Comparison of ENCODE assay signal across 1 cellular context in genomic region chr5:77630246-77631165, GRCh38.
TF ChIP-seq lines count a peak whose summit lies in the region.

No MANE protein-coding gene starts in this region.

TF ChIP-seq in HepG2, 621 proteins besides CTCF, POLR2A, EP300 and RAD21 (continued from another document and continues in another):
- TF ChIP-seq ARID2 (CRISPR knock-in tag; IDR thresholded peaks at IDR 0.05; ENCODE audit: borderline replicate concordance): peak; percentile 48; the same call in 1 of the 2 replicates
- no peak for TF ChIP-seq ZBTB25 (CRISPR knock-in tag; IDR thresholded peaks at IDR 0.05)
- TF ChIP-seq KMT2A (CRISPR knock-in tag; IDR thresholded peaks at IDR 0.05): 0 out of 2 replicates have a peak, but pooled peaks have one; percentile 31
- 0 out of 2 replicates have a peak, but pooled peaks have one; percentile 19 for TF ChIP-seq MYC (CRISPR knock-in tag; IDR thresholded peaks at IDR 0.05; ENCODE audit: borderline replicate concordance)
- TF ChIP-seq FOXA3 (CRISPR knock-in tag; IDR thresholded peaks at IDR 0.05): no peak; the same call in 1 of the 2 replicates
- peak; percentile 40; the same call in 1 of the 2 replicates for TF ChIP-seq HDAC1 (CRISPR knock-in tag; IDR thresholded peaks at IDR 0.05)
- no peak for TF ChIP-seq KLF12 (CRISPR knock-in tag; IDR thresholded peaks at IDR 0.05; ENCODE audit: borderline replicate concordance)
- TF ChIP-seq MAFK (conservative IDR thresholded peaks at IDR 0.05 in 1 of 2, IDR thresholded peaks at IDR 0.05 in 1 of 2; ENCODE audit: low read length in 2 of 2): no peak
- TF ChIP-seq, protein P1, sequence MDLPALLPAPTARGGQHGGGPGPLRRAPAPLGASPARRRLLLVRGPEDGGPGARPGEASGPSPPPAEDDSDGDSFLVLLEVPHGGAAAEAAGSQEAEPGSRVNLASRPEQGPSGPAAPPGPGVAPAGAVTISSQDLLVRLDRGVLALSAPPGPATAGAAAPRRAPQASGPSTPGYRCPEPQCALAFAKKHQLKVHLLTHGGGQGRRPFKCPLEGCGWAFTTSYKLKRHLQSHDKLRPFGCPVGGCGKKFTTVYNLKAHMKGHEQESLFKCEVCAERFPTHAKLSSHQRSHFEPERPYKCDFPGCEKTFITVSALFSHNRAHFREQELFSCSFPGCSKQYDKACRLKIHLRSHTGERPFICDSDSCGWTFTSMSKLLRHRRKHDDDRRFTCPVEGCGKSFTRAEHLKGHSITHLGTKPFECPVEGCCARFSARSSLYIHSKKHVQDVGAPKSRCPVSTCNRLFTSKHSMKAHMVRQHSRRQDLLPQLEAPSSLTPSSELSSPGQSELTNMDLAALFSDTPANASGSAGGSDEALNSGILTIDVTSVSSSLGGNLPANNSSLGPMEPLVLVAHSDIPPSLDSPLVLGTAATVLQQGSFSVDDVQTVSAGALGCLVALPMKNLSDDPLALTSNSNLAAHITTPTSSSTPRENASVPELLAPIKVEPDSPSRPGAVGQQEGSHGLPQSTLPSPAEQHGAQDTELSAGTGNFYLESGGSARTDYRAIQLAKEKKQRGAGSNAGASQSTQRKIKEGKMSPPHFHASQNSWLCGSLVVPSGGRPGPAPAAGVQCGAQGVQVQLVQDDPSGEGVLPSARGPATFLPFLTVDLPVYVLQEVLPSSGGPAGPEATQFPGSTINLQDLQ (CRISPR knock-in tag; IDR thresholded peaks at IDR 0.05): no peak
- no peak for TF ChIP-seq ZNF703 (CRISPR knock-in tag; IDR thresholded peaks at IDR 0.05; ENCODE audit: borderline replicate concordance)
- no peak for TF ChIP-seq SIN3A (IDR thresholded peaks at IDR 0.05; ENCODE audit: borderline replicate concordance, low read depth, low read length)
- no peak for TF ChIP-seq PHF21A (CRISPR knock-in tag; IDR thresholded peaks at IDR 0.05)
- TF ChIP-seq HMG20B (CRISPR knock-in tag; conservative IDR thresholded peaks at IDR 0.05): no peak
- no peak for TF ChIP-seq MIER2 (CRISPR knock-in tag; IDR thresholded peaks at IDR 0.05)
- TF ChIP-seq ZNF142 (CRISPR knock-in tag; IDR thresholded peaks at IDR 0.05): no peak
- TF ChIP-seq ZNF557 (CRISPR knock-in tag; IDR thresholded peaks at IDR 0.05): no peak
- no peak for TF ChIP-seq NFE2L1 (CRISPR knock-in tag; IDR thresholded peaks at IDR 0.05; ENCODE audit: borderline replicate concordance)
- no peak for TF ChIP-seq ATM (IDR thresholded peaks at IDR 0.05; ENCODE audit: borderline replicate concordance)
- no peak for TF ChIP-seq WIZ (CRISPR knock-in tag; IDR thresholded peaks at IDR 0.05)
- TF ChIP-seq FOXA1 (IDR thresholded peaks at IDR 0.05): no peak
- TF ChIP-seq FOXA1 (CRISPR knock-in tag; IDR thresholded peaks at IDR 0.05): no peak; the same call in 1 of the 2 replicates
- no peak for TF ChIP-seq GATAD2A (CRISPR knock-in tag; IDR thresholded peaks at IDR 0.05)
- no peak for TF ChIP-seq ZNF510 (CRISPR knock-in tag; IDR thresholded peaks at IDR 0.05; ENCODE audit: low read depth)
- no peak for TF ChIP-seq ZNF282 (IDR thresholded peaks at IDR 0.05; ENCODE audit: partially characterized antibody)
- TF ChIP-seq ZNF619 (CRISPR knock-in tag; IDR thresholded peaks at IDR 0.05): no peak
- TF ChIP-seq ZNF3 (CRISPR knock-in tag; IDR thresholded peaks at IDR 0.05): no peak
- no peak for TF ChIP-seq ZNF234 (CRISPR knock-in tag; conservative IDR thresholded peaks at IDR 0.05)
- TF ChIP-seq, protein P2, sequence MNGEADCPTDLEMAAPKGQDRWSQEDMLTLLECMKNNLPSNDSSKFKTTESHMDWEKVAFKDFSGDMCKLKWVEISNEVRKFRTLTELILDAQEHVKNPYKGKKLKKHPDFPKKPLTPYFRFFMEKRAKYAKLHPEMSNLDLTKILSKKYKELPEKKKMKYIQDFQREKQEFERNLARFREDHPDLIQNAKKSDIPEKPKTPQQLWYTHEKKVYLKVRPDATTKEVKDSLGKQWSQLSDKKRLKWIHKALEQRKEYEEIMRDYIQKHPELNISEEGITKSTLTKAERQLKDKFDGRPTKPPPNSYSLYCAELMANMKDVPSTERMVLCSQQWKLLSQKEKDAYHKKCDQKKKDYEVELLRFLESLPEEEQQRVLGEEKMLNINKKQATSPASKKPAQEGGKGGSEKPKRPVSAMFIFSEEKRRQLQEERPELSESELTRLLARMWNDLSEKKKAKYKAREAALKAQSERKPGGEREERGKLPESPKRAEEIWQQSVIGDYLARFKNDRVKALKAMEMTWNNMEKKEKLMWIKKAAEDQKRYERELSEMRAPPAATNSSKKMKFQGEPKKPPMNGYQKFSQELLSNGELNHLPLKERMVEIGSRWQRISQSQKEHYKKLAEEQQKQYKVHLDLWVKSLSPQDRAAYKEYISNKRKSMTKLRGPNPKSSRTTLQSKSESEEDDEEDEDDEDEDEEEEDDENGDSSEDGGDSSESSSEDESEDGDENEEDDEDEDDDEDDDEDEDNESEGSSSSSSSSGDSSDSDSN (CRISPR knock-in tag; IDR thresholded peaks at IDR 0.05): peak; percentile 86
- TF ChIP-seq POLR2AphosphoS2 (IDR thresholded peaks at IDR 0.05; ENCODE audit: low read depth, low read length): no peak
- TF ChIP-seq MAFG (CRISPR knock-in tag; IDR thresholded peaks at IDR 0.05): no peak
- TF ChIP-seq, protein P3, sequence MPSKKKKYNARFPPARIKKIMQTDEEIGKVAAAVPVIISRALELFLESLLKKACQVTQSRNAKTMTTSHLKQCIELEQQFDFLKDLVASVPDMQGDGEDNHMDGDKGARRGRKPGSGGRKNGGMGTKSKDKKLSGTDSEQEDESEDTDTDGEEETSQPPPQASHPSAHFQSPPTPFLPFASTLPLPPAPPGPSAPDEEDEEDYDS (CRISPR knock-in tag; IDR thresholded peaks at IDR 0.05): no peak
- TF ChIP-seq ZSCAN25 (CRISPR knock-in tag; IDR thresholded peaks at IDR 0.05): no peak
- no peak for TF ChIP-seq ZNF567 (CRISPR knock-in tag; IDR thresholded peaks at IDR 0.05; ENCODE audit: borderline replicate concordance)
- TF ChIP-seq PAXIP1 (CRISPR knock-in tag; conservative IDR thresholded peaks at IDR 0.05): no peak
- no peak for TF ChIP-seq ZNF577 (CRISPR knock-in tag; IDR thresholded peaks at IDR 0.05; ENCODE audit: borderline replicate concordance, low read depth)
- TF ChIP-seq TMF1 (CRISPR knock-in tag; IDR thresholded peaks at IDR 0.05; ENCODE audit: low read depth): 0 out of 2 replicates have a peak, but pooled peaks have one; percentile 60
- TF ChIP-seq, protein P4, sequence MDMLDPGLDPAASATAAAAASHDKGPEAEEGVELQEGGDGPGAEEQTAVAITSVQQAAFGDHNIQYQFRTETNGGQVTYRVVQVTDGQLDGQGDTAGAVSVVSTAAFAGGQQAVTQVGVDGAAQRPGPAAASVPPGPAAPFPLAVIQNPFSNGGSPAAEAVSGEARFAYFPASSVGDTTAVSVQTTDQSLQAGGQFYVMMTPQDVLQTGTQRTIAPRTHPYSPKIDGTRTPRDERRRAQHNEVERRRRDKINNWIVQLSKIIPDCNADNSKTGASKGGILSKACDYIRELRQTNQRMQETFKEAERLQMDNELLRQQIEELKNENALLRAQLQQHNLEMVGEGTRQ (IDR thresholded peaks at IDR 0.05; ENCODE audit: low read depth, low read length): no peak
- TF ChIP-seq, protein P4 (CRISPR knock-in tag; IDR thresholded peaks at IDR 0.05; ENCODE audit: borderline replicate concordance): no peak
- no peak for TF ChIP-seq ZNF543 (CRISPR knock-in tag; IDR thresholded peaks at IDR 0.05)
- TF ChIP-seq ZNF207 (IDR thresholded peaks at IDR 0.05; ENCODE audit: borderline replicate concordance): no peak
- TF ChIP-seq TCF7 (IDR thresholded peaks at IDR 0.05; ENCODE audit: low read depth): no peak
- TF ChIP-seq, protein P5, sequence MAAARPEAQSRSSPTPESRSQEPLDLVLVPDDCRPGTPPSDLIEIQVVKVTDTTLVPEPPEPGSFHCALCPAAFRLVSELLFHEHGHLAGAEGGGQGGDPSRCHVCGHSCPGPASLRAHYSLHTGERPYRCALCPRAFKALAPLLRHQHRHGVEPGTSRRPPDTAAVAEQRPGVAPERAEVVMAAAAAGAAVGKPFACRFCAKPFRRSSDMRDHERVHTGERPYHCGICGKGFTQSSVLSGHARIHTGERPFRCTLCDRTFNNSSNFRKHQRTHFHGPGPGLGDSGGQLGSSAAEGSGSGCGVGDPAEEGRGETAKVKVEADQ (CRISPR knock-in tag; IDR thresholded peaks at IDR 0.05; ENCODE audit: borderline replicate concordance): no peak
- TF ChIP-seq E2F2 (CRISPR knock-in tag; IDR thresholded peaks at IDR 0.05; ENCODE audit: borderline replicate concordance): no peak
- no peak for TF ChIP-seq ZNF670 (CRISPR knock-in tag; IDR thresholded peaks at IDR 0.05; ENCODE audit: borderline replicate concordance)
- TF ChIP-seq TCF12 (IDR thresholded peaks at IDR 0.05): no peak
- no peak for TF ChIP-seq TCF12 (CRISPR knock-in tag; IDR thresholded peaks at IDR 0.05)
- no peak for TF ChIP-seq LCORL (IDR thresholded peaks at IDR 0.05)
- TF ChIP-seq LCORL (CRISPR knock-in tag; IDR thresholded peaks at IDR 0.05): no peak
